22 cellular contexts compared by ENCODE assay signal in the genomic region with DNA sequence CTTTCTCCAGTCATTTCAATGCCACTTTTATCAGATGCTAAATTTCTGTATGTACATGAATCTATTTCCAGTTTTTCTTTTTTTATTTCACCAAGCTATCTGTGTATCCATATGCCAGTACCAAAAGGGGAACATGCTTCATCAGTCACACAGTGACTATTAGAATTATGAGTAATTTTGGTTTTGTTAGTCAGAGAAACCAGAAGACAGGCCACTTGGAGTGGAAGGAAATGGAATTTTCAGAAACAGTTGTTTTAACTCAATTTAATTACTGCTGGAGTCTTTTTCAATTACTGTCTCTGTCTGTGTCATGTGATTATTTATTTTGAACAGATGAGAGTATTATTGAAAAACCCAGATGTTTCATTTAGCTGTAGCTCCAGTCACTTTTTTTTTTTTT.
A peak's percentile ranks its signal among the peaks of the same experiment; 100 is the strongest.
DNase-seq lines count a peak whose midpoint lies in the region; ATAC-seq, FAIRE-seq and TF ChIP-seq lines count a peak whose summit lies in the region.
"Had no signal": no experiment of that assay in that cellular context is flagged by ENCODE, and none has a peak within 500 bp of the region (broad histone marks: within the 10 kb centered on the region; RNA-seq: fewer than 3 reads in every experiment).

No MANE protein-coding gene starts in this region.

- no peak overlapping the region for H3K4me2 ChIP-seq in astrocyte (ENCODE audit: low read length)

- ATAC-seq in foreskin keratinocyte, result peak; percentile 98
- no peak for ATAC-seq in GM18517 (IDR thresholded peaks at IDR 0.05; ENCODE audit: unreplicated experiment)
- no peak for ATAC-seq in body of pancreas
- no peak for ATAC-seq in GM18505 (IDR thresholded peaks at IDR 0.05; ENCODE audit: unreplicated experiment)
- ATAC-seq: activated T-cell treated with anti-CD3 and anti-CD28 coated beads, Interleukin-2, amount 50 U/mL, for 4 hours; K562; stimulated activated naive B cell treated with anti-CD40 and anti-IgM and Interleukin-4, amounts not matched to agents 10 μg/mL and 1 μg/mL and 100 μg/mL, for 72 hours; upper lobe of right lung had no signal

- no peak overlapping the region for H2AFZ ChIP-seq in ACC112 (ENCODE audit: low read length, unreplicated experiment)
- no peak overlapping the region for H2AFZ ChIP-seq in astrocyte (ENCODE audit: low read depth, low read length)

- no peaks in the 10 kb centered on the region for H3K79me2 ChIP-seq in ACC112 (ENCODE audit: control insufficient read depth, insufficient read depth, low read length, unreplicated experiment)
- H3K79me2 ChIP-seq in astrocyte (ENCODE audit: insufficient read depth, low read length), result no peaks in the 10 kb centered on the region

- H3K4me1 ChIP-seq in ACC112 (ENCODE audit: control insufficient read depth, insufficient read depth, low read length, unreplicated experiment) (peaks cover 18% of the 10 kb centered on the region), astrocyte (ENCODE audit: insufficient read depth, low read length) (no peaks in the 10 kb centered on the region), foreskin keratinocyte (no peaks in the 10 kb centered on the region), colonic mucosa (no peaks in the 10 kb centered on the region), body of pancreas (no peaks in the 10 kb centered on the region)
- H3K4me1 ChIP-seq: pancreas, SJSA1, upper lobe of right lung had no signal

- H3K27me3 Mint-ChIP-seq in HFFc6 (ENCODE audit: insufficient read depth) (no peaks in the 10 kb centered on the region), astrocyte (ENCODE audit: low read depth, unreplicated experiment) (no peaks in the 10 kb centered on the region)

- H3K4me3 Mint-ChIP-seq in HFFc6 (no peak overlapping the region), astrocyte (ENCODE audit: unreplicated experiment) (no peak overlapping the region)
- H3K4me3 Mint-ChIP-seq: activated T-cell treated with anti-CD3 and anti-CD28 coated beads, Interleukin-2, amount 50 U/mL, for 4 hours; stimulated activated naive B cell treated with anti-CD40 and anti-IgM and Interleukin-4, amounts not matched to agents 10 μg/mL and 1 μg/mL and 100 μg/mL, for 72 hours had no signal

- H3K27ac Mint-ChIP-seq in HFFc6 (no peak overlapping the region), astrocyte (ENCODE audit: unreplicated experiment) (no peak overlapping the region)
- H3K27ac Mint-ChIP-seq: stimulated activated naive B cell treated with anti-CD40 and anti-IgM and Interleukin-4, amounts not matched to agents 10 μg/mL and 1 μg/mL and 100 μg/mL, for 72 hours had no signal

- no peaks in the 10 kb centered on the region for H4K20me1 ChIP-seq in astrocyte (ENCODE audit: insufficient read depth, low read length)

- H3K36me3 ChIP-seq in ACC112 (ENCODE audit: insufficient read depth, low read length) (no peaks in the 10 kb centered on the region), astrocyte (ENCODE audit: insufficient read depth, low read length) (no peaks in the 10 kb centered on the region), colonic mucosa (no peaks in the 10 kb centered on the region), body of pancreas (replicated peaks in 1 of 2; ENCODE audit: insufficient read depth in 1 of 2, low read depth in 2 of 2) (no peaks in the 10 kb centered on the region)
- H3K36me3 ChIP-seq: pancreas, SJSA1, upper lobe of right lung had no signal

- H3K4me3 ChIP-seq in ACC112 (ENCODE audit: low read depth, low read length), result no peak overlapping the region
- no peak overlapping the region for H3K4me3 ChIP-seq in astrocyte (ENCODE audit: insufficient read depth, low read depth, low read length)
- no peak overlapping the region for H3K4me3 ChIP-seq in colonic mucosa
- no peak overlapping the region for H3K4me3 ChIP-seq in body of pancreas
- H3K4me3 ChIP-seq: K562, pancreas, SJSA1, upper lobe of right lung had no signal

- no peak for TF ChIP-seq CTCF in HFFc6 (IDR thresholded peaks at IDR 0.05)
- TF ChIP-seq CTCF in astrocyte (IDR thresholded peaks at IDR 0.05; ENCODE audit: insufficient read depth, low read depth, low read length), result no peak
- no peak for TF ChIP-seq CTCF in foreskin keratinocyte (conservative IDR thresholded peaks at IDR 0.05)
- TF ChIP-seq CTCF in colonic mucosa (IDR thresholded peaks at IDR 0.05), result no peak
- TF ChIP-seq CTCF in body of pancreas (IDR thresholded peaks at IDR 0.05), result no peak

- DNase-seq in HFFc6 (peak; percentile 69), astrocyte (ENCODE audit: low read depth) (peak; percentile 69), foreskin keratinocyte (peak in 1 of 2 donors; percentile 50), colonic mucosa (no peak), body of pancreas (no peak)
- DNase-seq: activated T-cell treated with anti-CD3 and anti-CD28 coated beads, Interleukin-2, amount 50 U/mL, for 4 hours; hippocampal formation; left cardiac atrium; NCI-H226; NK-92 treated with Interleukin-12 subunit alpha and Interleukin-12 subunit beta, amount 100 ng/mL, for 24 hours; pancreas; small intestine; stimulated activated naive B cell treated with anti-CD40 and anti-IgM and Interleukin-4, amounts not matched to agents 10 μg/mL and 1 μg/mL and 100 μg/mL, for 72 hours; upper lobe of right lung had no signal

- H3K36me3 Mint-ChIP-seq in HFFc6 (ENCODE audit: low read depth) (no peaks in the 10 kb centered on the region), astrocyte (ENCODE audit: low read depth, unreplicated experiment) (no peaks in the 10 kb centered on the region)
- H3K36me3 Mint-ChIP-seq: stimulated activated naive B cell treated with anti-CD40 and anti-IgM and Interleukin-4, amounts not matched to agents 10 μg/mL and 1 μg/mL and 100 μg/mL, for 72 hours had no signal

- TF ChIP-seq POLR2A in body of pancreas (IDR thresholded peaks at IDR 0.05) (no peak), GM18505 (IDR thresholded peaks at IDR 0.05; ENCODE audit: borderline replicate concordance, extremely low read depth, insufficient read depth, insufficient read length) (no peak)

- H3K9me3 ChIP-seq in astrocyte (ENCODE audit: insufficient read depth, low read depth, low read length), result no peaks in the 10 kb centered on the region
- no peaks in the 10 kb centered on the region for H3K9me3 ChIP-seq in colonic mucosa
- H3K9me3 ChIP-seq in body of pancreas, result no peaks in the 10 kb centered on the region
- H3K9me3 ChIP-seq: pancreas, SJSA1, upper lobe of right lung had no signal

- FAIRE-seq in astrocyte (lab: Jason Lieb, UNC), result peak; percentile 45
- FAIRE-seq: GM18507, GM19239, K562, pancreas, small intestine, TTC549 had no signal

- H3K4me1 Mint-ChIP-seq in HFFc6 (ENCODE audit: low read depth) (peaks cover 26% of the 10 kb centered on the region), astrocyte (ENCODE audit: low read depth, unreplicated experiment) (peaks cover 2% of the 10 kb centered on the region)
- H3K4me1 Mint-ChIP-seq: stimulated activated naive B cell treated with anti-CD40 and anti-IgM and Interleukin-4, amounts not matched to agents 10 μg/mL and 1 μg/mL and 100 μg/mL, for 72 hours had no signal

- no peaks in the 10 kb centered on the region for H3K9me3 Mint-ChIP-seq in HFFc6
- H3K9me3 Mint-ChIP-seq in astrocyte (ENCODE audit: unreplicated experiment), result no peaks in the 10 kb centered on the region
- H3K9me3 Mint-ChIP-seq: activated T-cell treated with anti-CD3 and anti-CD28 coated beads, Interleukin-2, amount 50 U/mL, for 4 hours had no signal

- intact Hi-C loops in colonic mucosa (cut with DNase I), result no loop called here
- intact Hi-C loops in body of pancreas (cut with DNase I), result no loop called here

- H3K27me3 ChIP-seq in ACC112 (ENCODE audit: insufficient read depth, low read length) (no peaks in the 10 kb centered on the region), astrocyte (ENCODE audit: insufficient read depth, low read length) (no peaks in the 10 kb centered on the region), foreskin keratinocyte (no peaks in the 10 kb centered on the region), colonic mucosa (no peaks in the 10 kb centered on the region), body of pancreas (no peaks in the 10 kb centered on the region)
- H3K27me3 ChIP-seq: pancreas, SJSA1, upper lobe of right lung had no signal

- peak overlapping the region; percentile 71 for H3K27ac ChIP-seq in ACC112 (ENCODE audit: low read depth, low read length)
- no peak overlapping the region for H3K27ac ChIP-seq in astrocyte (ENCODE audit: low read depth, low read length)
- peak overlapping the region; percentile 20 for H3K27ac ChIP-seq in foreskin keratinocyte
- H3K27ac ChIP-seq in colonic mucosa, result no peak overlapping the region
- H3K27ac ChIP-seq in body of pancreas, result no peak overlapping the region
- H3K27ac ChIP-seq: pancreas, SJSA1, upper lobe of right lung had no signal

- no peak overlapping the region for H3K9ac ChIP-seq in astrocyte (ENCODE audit: low read length)
- no peak overlapping the region for H3K9ac ChIP-seq in colonic mucosa (ENCODE audit: low read depth in 2 of 2, low read length in 2 of 2)

Comparison
In these comparisons a context has a peak if more than half of its experiments do, and no peak if none do; other contexts are left out.
1. H3K27ac ChIP-seq: peak in ACC112 (single experiment) and foreskin keratinocyte (single experiment); none in astrocyte (single experiment), colonic mucosa (single experiment) and body of pancreas (0 of 4).
2. DNase-seq: peak in HFFc6 (single experiment) and astrocyte (single experiment); none in colonic mucosa (single experiment) and body of pancreas (0 of 4).